1 cellular context compared by ENCODE assay signal in genomic region chr3:197736491-197737318, GRCh38.
TF ChIP-seq lines count a peak whose summit lies in the region.

Gene RUBCN (minus strand): TSS chr3:197736904. CDS start chr3:197736719, 185 bp downstream.

TF ChIP-seq in K562, 482 proteins besides CTCF, POLR2A, EP300 and RAD21 (continued from another document and continues in another):
- peak; percentile 83 for TF ChIP-seq ZBTB40 (IDR thresholded peaks at IDR 0.05)
- TF ChIP-seq ZBTB40 (CRISPR knock-in tag; IDR thresholded peaks at IDR 0.05): no peak
- TF ChIP-seq ZNF740 (CRISPR knock-in tag; IDR thresholded peaks at IDR 0.05): peak; percentile 27; the same call in 1 of the 2 replicates
- no peak for TF ChIP-seq ZNF740 (tag; IDR thresholded peaks at IDR 0.05)
- TF ChIP-seq ZNF24 (IDR thresholded peaks at IDR 0.05): no peak
- TF ChIP-seq ZNF143 (CRISPR knock-in tag; IDR thresholded peaks at IDR 0.05): peak; percentile 77
- peak; percentile 44 for TF ChIP-seq U2AF1 (optimal IDR thresholded peaks at IDR 0.05; ENCODE audit: low read depth, low read length)
- no peak for TF ChIP-seq SAFB2 (IDR thresholded peaks at IDR 0.05; ENCODE audit: borderline replicate concordance, low read depth, low read length, severe bottlenecking)
- TF ChIP-seq, protein P1, sequence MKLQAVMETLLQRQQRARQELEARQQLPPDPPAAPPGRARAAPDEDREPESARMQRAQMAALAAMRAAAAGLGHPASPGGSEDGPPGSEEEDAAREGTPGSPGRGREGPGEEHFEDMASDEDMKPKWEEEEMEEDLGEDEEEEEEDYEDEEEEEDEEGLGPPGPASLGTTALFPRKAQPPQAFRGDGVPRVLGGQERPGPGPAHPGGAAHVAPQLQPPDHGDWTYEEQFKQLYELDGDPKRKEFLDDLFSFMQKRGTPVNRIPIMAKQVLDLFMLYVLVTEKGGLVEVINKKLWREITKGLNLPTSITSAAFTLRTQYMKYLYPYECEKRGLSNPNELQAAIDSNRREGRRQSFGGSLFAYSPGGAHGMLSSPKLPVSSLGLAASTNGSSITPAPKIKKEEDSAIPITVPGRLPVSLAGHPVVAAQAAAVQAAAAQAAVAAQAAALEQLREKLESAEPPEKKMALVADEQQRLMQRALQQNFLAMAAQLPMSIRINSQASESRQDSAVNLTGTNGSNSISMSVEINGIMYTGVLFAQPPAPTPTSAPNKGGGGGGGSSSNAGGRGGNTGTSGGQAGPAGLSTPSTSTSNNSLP (IDR thresholded peaks at IDR 0.05; ENCODE audit: borderline replicate concordance, low read depth, low read length): no peak
- TF ChIP-seq ARHGAP35 (IDR thresholded peaks at IDR 0.05; ENCODE audit: partially characterized antibody): no peak
- no peak for TF ChIP-seq RUNX1 (IDR thresholded peaks at IDR 0.05; ENCODE audit: low read depth)
- no peak for TF ChIP-seq DNMT1 (IDR thresholded peaks at IDR 0.05)
- peak; percentile 77 for TF ChIP-seq RBBP5 (IDR thresholded peaks at IDR 0.05; ENCODE audit: borderline replicate concordance, insufficient read depth, low read length, poor library complexity, severe bottlenecking)
- no peak for TF ChIP-seq ETS2 (tag; IDR thresholded peaks at IDR 0.05; ENCODE audit: borderline replicate concordance, poor library complexity, severe bottlenecking)
- no peak for TF ChIP-seq ZNF778 (CRISPR knock-in tag; IDR thresholded peaks at IDR 0.05)
- TF ChIP-seq ZNF507 (tag; conservative IDR thresholded peaks at IDR 0.05): no peak
- TF ChIP-seq NFE2 (IDR thresholded peaks at IDR 0.05; ENCODE audit: low read depth): no peak
- TF ChIP-seq ZFP30 (CRISPR knock-in tag; IDR thresholded peaks at IDR 0.05; ENCODE audit: borderline replicate concordance): no peak
- no peak for TF ChIP-seq NFIX (CRISPR knock-in tag; IDR thresholded peaks at IDR 0.05; ENCODE audit: low read depth)
- no peak for TF ChIP-seq ZNF41 (CRISPR knock-in tag; conservative IDR thresholded peaks at IDR 0.05)
- 0 out of 2 replicates have a peak, but pooled peaks have one; percentile 52 for TF ChIP-seq NR1H2 (CRISPR knock-in tag; IDR thresholded peaks at IDR 0.05)
- peak; percentile 84 for TF ChIP-seq TBP (optimal IDR thresholded peaks at IDR 0.05; ENCODE audit: low read depth, low read length)
- TF ChIP-seq E2F8 (IDR thresholded peaks at IDR 0.05; ENCODE audit: low read depth, partially characterized antibody): no peak
- no peak for TF ChIP-seq STAG1 (CRISPR knock-in tag; IDR thresholded peaks at IDR 0.05; ENCODE audit: borderline replicate concordance)
- TF ChIP-seq CHD2 (IDR thresholded peaks at IDR 0.05; ENCODE audit: low read depth, low read length): peak; percentile 48; the same call in 1 of the 2 replicates
- peak; percentile 91 for TF ChIP-seq GABPB1 (CRISPR knock-in tag; IDR thresholded peaks at IDR 0.05)
- no peak for TF ChIP-seq FOXA1 (IDR thresholded peaks at IDR 0.05; ENCODE audit: borderline replicate concordance)
- peak; percentile 86 for TF ChIP-seq RB1 (IDR thresholded peaks at IDR 0.05; ENCODE audit: low read depth)
- peak; percentile 53; the same call in 1 of the 2 replicates for TF ChIP-seq PML (IDR thresholded peaks at IDR 0.05; ENCODE audit: low read length)
- peak; percentile 56; the same call in 1 of the 2 replicates for TF ChIP-seq ESRRA (IDR thresholded peaks at IDR 0.05; ENCODE audit: borderline replicate concordance, low read depth)
- no peak for TF ChIP-seq ZBTB26 (CRISPR knock-in tag; IDR thresholded peaks at IDR 0.05)
- TF ChIP-seq ASH1L (IDR thresholded peaks at IDR 0.05; ENCODE audit: borderline replicate concordance, low read depth, partially characterized antibody): peak; percentile 76
- no peak; the same call in 1 of the 2 replicates for TF ChIP-seq ZKSCAN1 (IDR thresholded peaks at IDR 0.05; ENCODE audit: low read depth, low read length)
- TF ChIP-seq NR2F6 (CRISPR knock-in tag; IDR thresholded peaks at IDR 0.05): no peak
- no peak for TF ChIP-seq ETV6 (IDR thresholded peaks at IDR 0.05; ENCODE audit: borderline replicate concordance in 1 of 2, low read depth in 2 of 2, low read length in 1 of 2)
- no peak for TF ChIP-seq ETV6 (CRISPR knock-in tag; IDR thresholded peaks at IDR 0.05; ENCODE audit: borderline replicate concordance)
- TF ChIP-seq CBX1 (IDR thresholded peaks at IDR 0.05; ENCODE audit: low read depth): no peak
- TF ChIP-seq ETV5 (CRISPR knock-in tag; IDR thresholded peaks at IDR 0.05; ENCODE audit: low read depth): peak; percentile 85
- no peak for TF ChIP-seq SMARCA5 (IDR thresholded peaks at IDR 0.05)
- no peak for TF ChIP-seq ZNF785 (CRISPR knock-in tag; IDR thresholded peaks at IDR 0.05)
- TF ChIP-seq USF1 (CRISPR knock-in tag; IDR thresholded peaks at IDR 0.05): no peak; the same call in 1 of the 2 replicates
- TF ChIP-seq NELFE (IDR thresholded peaks at IDR 0.05; ENCODE audit: insufficient read depth, insufficient read length): no peak
- TF ChIP-seq GATA2 (CRISPR knock-in tag; IDR thresholded peaks at IDR 0.05): no peak
- TF ChIP-seq CHD1 (IDR thresholded peaks at IDR 0.05; ENCODE audit: low read length): no peak
- TF ChIP-seq TAF1 (IDR thresholded peaks at IDR 0.05; ENCODE audit: control insufficient read depth, extremely low read depth, insufficient read depth, low read length, severe bottlenecking): peak; percentile 36
- TF ChIP-seq ZBTB11 (CRISPR knock-in tag; IDR thresholded peaks at IDR 0.05): peak; percentile 27 to 89 (median 36); a peak in 3 of 6 replicates
- TF ChIP-seq ELF2 (CRISPR knock-in tag; IDR thresholded peaks at IDR 0.05): peak; percentile 85
- no peak for TF ChIP-seq SMC3 (conservative IDR thresholded peaks at IDR 0.05; ENCODE audit: insufficient read depth, low read depth, low read length)
